In the genomic region with DNA sequence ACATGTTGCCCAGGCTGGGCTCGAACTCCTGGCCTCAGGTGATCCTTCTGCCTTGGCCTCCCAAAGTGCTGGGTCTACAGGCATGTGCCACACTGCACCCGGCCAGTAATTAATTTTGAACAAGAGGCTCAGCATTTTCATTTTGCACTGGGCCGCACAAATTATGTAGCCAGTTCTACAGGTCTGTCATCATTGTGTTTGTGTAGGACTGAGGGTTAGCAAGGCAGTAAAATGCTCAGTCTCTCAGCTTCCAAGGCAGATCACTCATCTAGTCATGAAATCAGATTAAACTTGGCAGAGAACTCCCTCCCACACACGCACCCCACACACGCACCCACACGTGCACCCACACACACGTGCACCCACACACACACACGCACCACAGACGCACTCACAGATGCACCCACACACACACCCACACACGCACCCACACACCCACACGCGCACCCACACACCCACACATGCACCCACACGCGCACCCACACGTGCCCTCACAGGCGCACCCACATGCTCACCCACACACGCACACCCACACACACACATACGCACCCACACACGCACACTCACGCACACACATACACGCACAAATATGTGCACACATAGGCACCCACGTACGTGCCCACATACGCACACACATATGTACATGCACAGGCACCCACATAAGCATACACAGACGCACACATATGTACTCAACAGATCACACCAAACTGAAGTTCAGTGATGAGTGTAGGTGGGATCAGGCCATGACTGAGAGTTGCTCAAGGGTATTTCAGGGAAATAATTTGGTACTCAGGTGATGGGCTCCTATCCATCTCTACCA, we compare ENCODE assay signal across 26 cellular contexts. TPM values are rescaled to one million over a fixed set of nuclear protein-coding genes. Genes with fewer than 3 reads are reported as not detected.
DNase-seq lines count a peak whose midpoint lies in the region; ATAC-seq, FAIRE-seq and TF ChIP-seq lines count a peak whose summit lies in the region.
"Had no signal": no experiment of that assay in that cellular context is flagged by ENCODE, and none has a peak within 500 bp of the region (broad histone marks: within the 10 kb centered on the region; RNA-seq: fewer than 3 reads in every experiment).

No MANE protein-coding gene starts in this region.

- TF ChIP-seq CTCF in HepG2 (CRISPR knock-in tag; IDR thresholded peaks at IDR 0.05) (no peak), right lobe of liver (IDR thresholded peaks at IDR 0.05) (no peak), epithelial cell of esophagus (IDR thresholded peaks at IDR 0.05; ENCODE audit: insufficient read depth, low read depth, low read length, missing control alignments) (no peak)

- H3K27ac ChIP-seq in HepG2 (ENCODE audit: extremely low read length, insufficient read depth, low read length) (no peak overlapping the region), right lobe of liver (no peak overlapping the region)
- H3K27ac ChIP-seq: KMS-11, left lung, testis had no signal

- no peak for TF ChIP-seq RAD21 in HepG2 (CRISPR knock-in tag; IDR thresholded peaks at IDR 0.05)

- POLR2A ChIA-PET in HepG2 (lab: Yijun Ruan, JAX) = interaction anchor here (0.7 to 3.3 kb wide), 8 partner anchors 11 to 247 kb away, joined by 4 to 25 read pairs (median 10); a partner anchor contains a TSS

- H3K9me3 ChIP-seq in HepG2 (ENCODE audit: low read length) = no peaks in the 10 kb centered on the region
- H3K9me3 ChIP-seq in right lobe of liver = no peaks in the 10 kb centered on the region
- H3K9me3 ChIP-seq: left lung, testis had no signal

- no peaks in the 10 kb centered on the region for H3K36me3 ChIP-seq in HepG2 (replicated peaks in 1 of 2; ENCODE audit: control insufficient read depth in 1 of 2, insufficient read depth in 2 of 2, low read length in 2 of 2)
- no peaks in the 10 kb centered on the region for H3K36me3 ChIP-seq in right lobe of liver
- H3K36me3 ChIP-seq: left lung had no signal

- no peak overlapping the region for H3K9ac ChIP-seq in HepG2 (ENCODE audit: insufficient read depth, low read depth, low read length)
- H3K9ac ChIP-seq: KMS-11 had no signal

- TF ChIP-seq POLR2A in HepG2 (IDR thresholded peaks at IDR 0.05; ENCODE audit: insufficient read depth in 1 of 2, low read depth in 2 of 2, low read length in 2 of 2) = no peak
- TF ChIP-seq POLR2A in right lobe of liver (IDR thresholded peaks at IDR 0.05) = no peak
- TF ChIP-seq POLR2A in GM18505 (IDR thresholded peaks at IDR 0.05; ENCODE audit: borderline replicate concordance, extremely low read depth, insufficient read depth, insufficient read length) = no peak

- no TSS peak for BruUV-seq in HepG2 (replicated peaks; lab: Mats Ljungman, UMichigan)

- intact Hi-C loops in HepG2 (cut with micrococcal nuclease; ENCODE audit: unreplicated experiment) = no loop called here
- intact Hi-C loops in right lobe of liver (cut with DNase I) = loop anchor here in 1 of 2 donors (10.0 kb wide), 1 partner anchor 189 kb away; no protein-coding TSS in a partner anchor

- H3K79me2 ChIP-seq in HepG2 (ENCODE audit: insufficient read depth, low read length) = no peaks in the 10 kb centered on the region

- WGBS in HepG2 (ENCODE audit: low lambda C conversion rate) = 90% methylated on average over 23 of the region's 25 CpGs
- WGBS in right lobe of liver (ENCODE audit: insufficient coverage, low coverage, low lambda C conversion rate, missing lambda C conversion rate) = 89% methylated on average over 21 of the region's 25 CpGs

- CTCF ChIA-PET in HepG2 (lab: Yijun Ruan, JAX; ENCODE audit: low intra/inter-chr PET ratio, low total read pairs) = interaction anchor here (0.8 kb wide), 1 partner anchor 191 kb away, joined by 3 read pairs; no protein-coding TSS in a partner anchor

- H4K20me1 ChIP-seq in HepG2 (ENCODE audit: insufficient read depth, low read length) = no peaks in the 10 kb centered on the region

- FAIRE-seq in HepG2 (lab: Jason Lieb, UNC) = no peak
- FAIRE-seq: astrocyte, endothelial cell of umbilical vein had no signal

- no peak overlapping the region for H3K27ac Mint-ChIP-seq in stimulated activated naive CD8-positive, alpha-beta T cell treated with anti-CD3 and anti-CD28 coated beads, Interleukin-15, amount 100 ng/mL, for 72 hours
- H3K27ac Mint-ChIP-seq: activated naive CD4-positive, alpha-beta T cell treated with anti-CD3 and anti-CD28 coated beads, Interleukin-2, amount 50 U/mL, for 72 hours; CD4-positive, CD25-positive, alpha-beta regulatory T cell; natural killer cell treated with Interleukin-12 subunit alpha and Interleukin-12 subunit beta and Interleukin-15 and Interleukin-18, amount 100 ng/mL, for 72 hours; T-cell had no signal

- no peak for DNase-seq in HepG2 (ENCODE audit: low spot score)
- DNase-seq in right lobe of liver = no peak
- peak; percentile 15 for DNase-seq in NCI-H226
- peak; percentile 41 for DNase-seq in epithelial cell of esophagus (ENCODE audit: low read depth)
- no peak for DNase-seq in stimulated activated naive CD8-positive, alpha-beta T cell treated with anti-CD3 and anti-CD28 coated beads, Interleukin-15, amount 100 ng/mL, for 72 hours
- DNase-seq in G401 (ENCODE audit: low spot score) = no peak
- DNase-seq: activated CD8-positive, alpha-beta memory T cell treated with anti-CD3 and anti-CD28 coated beads, Interleukin-2, amount 50 U/mL, for 4 hours; CD4-positive, CD25-positive, alpha-beta regulatory T cell; H9; head of caudate nucleus; left lung; NCI-H187 treated with DMSO at 0.1 percent for 48 hours; NCI-H345; NCI-H82; SIG-M5; T-cell; testis had no signal

- H3K9me3 Mint-ChIP-seq in stimulated activated naive CD8-positive, alpha-beta T cell treated with anti-CD3 and anti-CD28 coated beads, Interleukin-15, amount 100 ng/mL, for 72 hours = no peaks in the 10 kb centered on the region
- H3K9me3 Mint-ChIP-seq: central memory CD8-positive, alpha-beta T cell; natural killer cell treated with Interleukin-12 subunit alpha and Interleukin-12 subunit beta and Interleukin-15 and Interleukin-18, amount 100 ng/mL, for 72 hours; T-cell had no signal

- 0 out of 5 replicates have a peak, but pooled peaks cover 0 to 3% of the 10 kb centered on the region in 2 experiments for H3K27me3 ChIP-seq in HepG2 (ENCODE audit: control insufficient read depth in 1 of 2, insufficient read depth in 2 of 2, low read length in 2 of 2)
- H3K27me3 ChIP-seq in right lobe of liver = no peaks in the 10 kb centered on the region
- H3K27me3 ChIP-seq: left lung, testis had no signal

- H3K4me1 Mint-ChIP-seq in stimulated activated naive CD8-positive, alpha-beta T cell treated with anti-CD3 and anti-CD28 coated beads, Interleukin-15, amount 100 ng/mL, for 72 hours = peaks cover 5% of the 10 kb centered on the region
- H3K4me1 Mint-ChIP-seq: central memory CD8-positive, alpha-beta T cell; T-cell had no signal

- TF ChIP-seq EP300 in HepG2 (IDR thresholded peaks at IDR 0.05; ENCODE audit: low read depth in 2 of 2, low read length in 2 of 2) = no peak
- TF ChIP-seq EP300 in HepG2 (CRISPR knock-in tag; IDR thresholded peaks at IDR 0.05; ENCODE audit: borderline replicate concordance) = no peak

- H3K4me2 ChIP-seq in HepG2 (ENCODE audit: low read depth, low read length) = peak overlapping the region; percentile 94
- H3K4me2 ChIP-seq: KMS-11 had no signal

- no peak overlapping the region for H3K4me3 ChIP-seq in HepG2 (replicated peaks in 1 of 3; ENCODE audit: insufficient read depth in 1 of 3, low read depth in 2 of 3, low read length in 3 of 3)
- H3K4me3 ChIP-seq in right lobe of liver = no peak overlapping the region
- H3K4me3 ChIP-seq in epithelial cell of esophagus (ENCODE audit: low read length) = no peak overlapping the region
- H3K4me3 ChIP-seq: left lung, testis had no signal

- in situ Hi-C loops in HepG2 (cut with HindIII; ENCODE audit: extremely low pct_ligation_motif_present, low pct_unique_long_range_greater_than_20kb) = no loop called here
- in situ Hi-C loops in G401 (cut with HindIII; ENCODE audit: low sequenced_read_pairs) = no loop called here

- H3K27me3 Mint-ChIP-seq in stimulated activated naive CD8-positive, alpha-beta T cell treated with anti-CD3 and anti-CD28 coated beads, Interleukin-15, amount 100 ng/mL, for 72 hours = no peaks in the 10 kb centered on the region
- H3K27me3 Mint-ChIP-seq: natural killer cell treated with Interleukin-12 subunit alpha and Interleukin-12 subunit beta and Interleukin-15 and Interleukin-18, amount 100 ng/mL, for 72 hours had no signal

- H3K4me3 Mint-ChIP-seq in stimulated activated naive CD8-positive, alpha-beta T cell treated with anti-CD3 and anti-CD28 coated beads, Interleukin-15, amount 100 ng/mL, for 72 hours = no peak overlapping the region
- H3K4me3 Mint-ChIP-seq: CD4-positive, CD25-positive, alpha-beta regulatory T cell; central memory CD8-positive, alpha-beta T cell; H9; natural killer cell treated with Interleukin-12 subunit alpha and Interleukin-12 subunit beta and Interleukin-15 and Interleukin-18, amount 100 ng/mL, for 72 hours; T-cell had no signal

- ATAC-seq in HepG2 = no peak
- no peak for ATAC-seq in right lobe of liver
- ATAC-seq in stimulated activated naive CD8-positive, alpha-beta T cell treated with anti-CD3 and anti-CD28 coated beads, Interleukin-15, amount 100 ng/mL, for 72 hours = peak; percentile 52
- ATAC-seq in GM18505 (IDR thresholded peaks at IDR 0.05; ENCODE audit: unreplicated experiment) = no peak
- ATAC-seq in HG03457 (IDR thresholded peaks at IDR 0.05; ENCODE audit: unreplicated experiment) = no peak
- ATAC-seq: activated naive CD4-positive, alpha-beta T cell treated with anti-CD3 and anti-CD28 coated beads, Interleukin-2, amount 50 U/mL, for 72 hours; sciatic nerve; T-cell had no signal

- no peak overlapping the region for H2AFZ ChIP-seq in HepG2 (ENCODE audit: low read length)

- H3K4me1 ChIP-seq in HepG2 (ENCODE audit: insufficient read depth, low read length) (peaks cover 56% of the 10 kb centered on the region), right lobe of liver (peaks cover 0 to 15% (median 4%) of the 10 kb centered on the region in 4 donors)
- H3K4me1 ChIP-seq: left lung, testis had no signal

RNA-seq across cellular contexts. Expression of a gene that starts 27.8 kb away (rescaled TPM):
- total RNA-seq in HepG2 (2016; rRNA removed; fragmentation: Illumina TruSeq; extraction: Trizol) (6.7 and 6.9 TPM in 2 replicates), right lobe of liver (10 to 100 TPM; 24.5 to 65.9 (median 26.8) TPM)
- total RNA-seq in HepG2 (2016; cell fraction: cytosol; rRNA removed; fragmentation: Illumina TruSeq; extraction: Trizol; ENCODE audit: low read depth) = 2.0 and 2.7 TPM in 2 replicates
- 6.3 and 8.2 TPM in 2 replicates for total RNA-seq in HepG2 (2016; cell fraction: insoluble cytoplasmic fraction; rRNA removed; fragmentation: Illumina TruSeq; extraction: Trizol)
- total RNA-seq in HepG2 (2016; cell fraction: membrane; rRNA removed; fragmentation: Illumina TruSeq; extraction: Trizol) = 4.6 and 5.4 TPM in 2 replicates
- total RNA-seq in HepG2 (2016; cell fraction: nucleus; rRNA removed; fragmentation: Illumina TruSeq; extraction: Trizol) = 3.8 and 5.3 TPM in 2 replicates
- 6.7 and 7.7 TPM in 2 replicates for polyA plus RNA-seq in HepG2 (2011; rRNA removed)
- 3.6 and 5.9 TPM in 2 replicates for polyA plus RNA-seq in HepG2 (2011; cell fraction: cytosol; rRNA removed)
- 8.5 and 8.6 TPM in 2 replicates for polyA plus RNA-seq in HepG2 (2011; cell fraction: nucleus; rRNA removed)
- 7.3 and 12.4 TPM in 2 replicates for polyA plus RNA-seq in HepG2 (2012)
- polyA plus RNA-seq in HepG2 (2016; cell fraction: cytosol; fragmentation: Illumina TruSeq; extraction: Trizol; ENCODE audit: low read depth) = 1.9 TPM in 2 replicates
- polyA plus RNA-seq in HepG2 (2016; cell fraction: insoluble cytoplasmic fraction; fragmentation: Illumina TruSeq; extraction: Trizol; ENCODE audit: low read depth) = 7.7 and 8.0 TPM in 2 replicates
- 2.9 and 3.7 TPM in 2 replicates for polyA plus RNA-seq in HepG2 (2016; cell fraction: membrane; fragmentation: Illumina TruSeq; extraction: Trizol; ENCODE audit: low read depth)
- polyA plus RNA-seq in HepG2 (2016; cell fraction: nucleus; fragmentation: Illumina TruSeq; extraction: Trizol; ENCODE audit: insufficient read depth, low read depth) = 6.8 and 10.0 TPM in 2 replicates
- 6.3 and 10.2 TPM in 2 replicates for polyA minus RNA-seq in HepG2 (2011; rRNA and poly(A)+ RNA removed; ENCODE audit: low replicate concordance)
- 5.3 and 6.1 TPM in 2 replicates for polyA minus RNA-seq in HepG2 (2011; cell fraction: cytosol; rRNA and poly(A)+ RNA removed)
- 6.1 and 8.0 TPM in 2 replicates for polyA minus RNA-seq in HepG2 (2011; cell fraction: nucleus; rRNA and poly(A)+ RNA removed)
- 1.3 and 7.3 TPM in 2 replicates for total RNA-seq in G401 (2014; rRNA removed; shearing (Covaris generic))

RNA-seq across cellular contexts. Expression of a gene that starts 53.1 kb away (rescaled TPM):
- not detected in 2 replicates for total RNA-seq in HepG2 (2016; rRNA removed; fragmentation: Illumina TruSeq; extraction: Trizol)
- not detected in 2 replicates for total RNA-seq in HepG2 (2016; cell fraction: cytosol; rRNA removed; fragmentation: Illumina TruSeq; extraction: Trizol; ENCODE audit: low read depth)
- 0.13 TPM in 1 of 2 replicates, not detected in the other for total RNA-seq in HepG2 (2016; cell fraction: insoluble cytoplasmic fraction; rRNA removed; fragmentation: Illumina TruSeq; extraction: Trizol)
- total RNA-seq in HepG2 (2016; cell fraction: membrane; rRNA removed; fragmentation: Illumina TruSeq; extraction: Trizol) = not detected in 2 replicates
- total RNA-seq in HepG2 (2016; cell fraction: nucleus; rRNA removed; fragmentation: Illumina TruSeq; extraction: Trizol) = not detected in 2 replicates
- not detected in 2 replicates for polyA plus RNA-seq in HepG2 (2011; rRNA removed)
- not detected in 2 replicates for polyA plus RNA-seq in HepG2 (2011; cell fraction: cytosol; rRNA removed)
- polyA plus RNA-seq in HepG2 (2011; cell fraction: nucleus; rRNA removed) = not detected in 2 replicates
- polyA plus RNA-seq in HepG2 (2012) = not detected in 2 replicates
- polyA plus RNA-seq in HepG2 (2016; cell fraction: cytosol; fragmentation: Illumina TruSeq; extraction: Trizol; ENCODE audit: low read depth) = not detected in 2 replicates
- not detected in 2 replicates for polyA plus RNA-seq in HepG2 (2016; cell fraction: insoluble cytoplasmic fraction; fragmentation: Illumina TruSeq; extraction: Trizol; ENCODE audit: low read depth)
- polyA plus RNA-seq in HepG2 (2016; cell fraction: membrane; fragmentation: Illumina TruSeq; extraction: Trizol; ENCODE audit: low read depth) = not detected in 2 replicates
- polyA plus RNA-seq in HepG2 (2016; cell fraction: nucleus; fragmentation: Illumina TruSeq; extraction: Trizol; ENCODE audit: insufficient read depth, low read depth) = not detected in 2 replicates
- polyA minus RNA-seq in HepG2 (2011; rRNA and poly(A)+ RNA removed; ENCODE audit: low replicate concordance) = 2.3 TPM in 1 of 2 replicates, not detected in the other
- polyA minus RNA-seq in HepG2 (2011; cell fraction: cytosol; rRNA and poly(A)+ RNA removed) = not detected in 2 replicates
- polyA minus RNA-seq in HepG2 (2011; cell fraction: nucleus; rRNA and poly(A)+ RNA removed) = not detected in 2 replicates
- total RNA-seq in right lobe of liver = 100 to 1,000 TPM in 5 of 6 experiments, 10 to 100 TPM in 1; 85.0 to 304 (median 130) TPM
- 0.78 and 0.86 TPM in 2 replicates for total RNA-seq in G401 (2014; rRNA removed; shearing (Covaris generic))

Comparison
In these comparisons a context has a peak if more than half of its experiments do, and no peak if none do; other contexts are left out.
1. RNA of a gene that starts 53.1 kb away (total RNA-seq): 85.0 to 304 TPM in right lobe of liver; 0.78 to 0.86 TPM in G401 and 0.13 TPM in HepG2; every median in the first group is over 10 times any median in the second.
2. DNase-seq: peak in NCI-H226 (single experiment) and epithelial cell of esophagus (single experiment); none in HepG2 (single experiment), right lobe of liver (0 of 3), stimulated activated naive CD8-positive, alpha-beta T cell treated with anti-CD3 and anti-CD28 coated beads, Interleukin-15, amount 100 ng/mL, for 72 hours (0 of 2) and G401 (single experiment).